In genomic region chr6:31152776-31153175, GRCh38 we compare ENCODE assay signal across 1 cellular context.
TF ChIP-seq lines count a peak whose summit lies in the region.

No MANE protein-coding gene starts in this region.

TF ChIP-seq in HEK293, 187 proteins besides CTCF, POLR2A, EP300 and RAD21 (continued from another document):
- no peak for TF ChIP-seq INSM2 (tag by site-specific recombination; IDR thresholded peaks at IDR 0.05)
- TF ChIP-seq SCRT2 (tag by site-specific recombination; IDR thresholded peaks at IDR 0.05): peak; percentile 60
- TF ChIP-seq OSR2 (tag by site-specific recombination; IDR thresholded peaks at IDR 0.05): peak; percentile 89
- peak; percentile 17; the same call in 1 of the 2 replicates for TF ChIP-seq EGR2 (tag by site-specific recombination; IDR thresholded peaks at IDR 0.05; ENCODE audit: low read depth)
- TF ChIP-seq GLIS1 (tag by site-specific recombination; IDR thresholded peaks at IDR 0.05): 0 out of 2 replicates have a peak, but pooled peaks have one; percentile 7
